Comparison of ENCODE assay signal across 24 cellular contexts in the genomic region with DNA sequence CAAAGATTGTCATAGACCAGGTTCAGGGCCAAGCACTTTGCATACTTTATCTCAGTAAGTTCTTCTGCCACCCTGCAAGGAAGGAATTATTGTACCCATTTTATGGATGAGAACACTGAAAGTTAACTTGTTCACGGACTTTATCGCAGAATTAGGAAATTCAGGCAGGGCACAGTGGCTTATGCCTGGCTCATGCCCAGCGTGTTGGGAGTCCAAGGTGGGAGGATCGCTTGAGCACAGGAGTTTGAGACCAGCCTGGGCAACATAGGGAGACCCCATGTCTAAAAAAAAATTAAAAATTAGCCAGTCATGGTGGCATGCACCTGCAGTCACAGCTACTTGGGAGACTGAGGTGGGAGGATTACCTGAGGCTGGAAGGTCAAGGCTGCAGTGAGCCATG.
"Had no signal": no experiment of that assay in that cellular context is flagged by ENCODE, and none has a peak within 500 bp of the region (broad histone marks: within the 10 kb centered on the region; RNA-seq: fewer than 3 reads in every experiment).

No MANE protein-coding gene starts in this region.

- H3K9me3 Mint-ChIP-seq: immature natural killer cell; naive thymus-derived CD8-positive, alpha-beta T cell; stimulated activated memory B cell treated with anti-CD40 and anti-IgM and Interleukin-4, amounts not matched to agents 10 μg/mL and 1 μg/mL and 100 μg/mL, for 72 hours; stimulated activated naive CD8-positive, alpha-beta T cell treated with anti-CD3 and anti-CD28 coated beads, Interleukin-15, amount 100 ng/mL, for 72 hours; type B pancreatic cell had no signal

- H3K27ac Mint-ChIP-seq: immature natural killer cell; naive thymus-derived CD8-positive, alpha-beta T cell; nephron progenitor cell; progenitor cell of endocrine pancreas; stimulated activated memory B cell treated with anti-CD40 and anti-IgM and Interleukin-4, amounts not matched to agents 10 μg/mL and 1 μg/mL and 100 μg/mL, for 72 hours; stimulated activated naive CD8-positive, alpha-beta T cell treated with anti-CD3 and anti-CD28 coated beads, Interleukin-15, amount 100 ng/mL, for 72 hours; type B pancreatic cell had no signal

- H3K4me3 Mint-ChIP-seq: immature natural killer cell; naive thymus-derived CD8-positive, alpha-beta T cell; nephron progenitor cell; stimulated activated memory B cell treated with anti-CD40 and anti-IgM and Interleukin-4, amounts not matched to agents 10 μg/mL and 1 μg/mL and 100 μg/mL, for 72 hours; stimulated activated naive CD8-positive, alpha-beta T cell treated with anti-CD3 and anti-CD28 coated beads, Interleukin-15, amount 100 ng/mL, for 72 hours; type B pancreatic cell had no signal

- FAIRE-seq: islet of Langerhans, kidney, small intestine had no signal

- H3K36me3 ChIP-seq: left lung, lower lobe of right lung, ovary, right atrium auricular region, spleen, uterus had no signal

- H3K27ac ChIP-seq: left lung, lower lobe of right lung, ovary, right atrium auricular region, spleen, tibial nerve, uterus had no signal

- ATAC-seq: left colon; left lung; lower lobe of right lung; naive thymus-derived CD8-positive, alpha-beta T cell; sciatic nerve; stimulated activated memory B cell treated with anti-CD40 and anti-IgM and Interleukin-4, amounts not matched to agents 10 μg/mL and 1 μg/mL and 100 μg/mL, for 72 hours; stimulated activated naive CD8-positive, alpha-beta T cell treated with anti-CD3 and anti-CD28 coated beads, Interleukin-15, amount 100 ng/mL, for 72 hours had no signal

- H3K36me3 Mint-ChIP-seq: naive thymus-derived CD8-positive, alpha-beta T cell; stimulated activated memory B cell treated with anti-CD40 and anti-IgM and Interleukin-4, amounts not matched to agents 10 μg/mL and 1 μg/mL and 100 μg/mL, for 72 hours; type B pancreatic cell had no signal

- H3K27me3 ChIP-seq: left lung, ovary, right atrium auricular region, spleen, tibial nerve, uterus had no signal

- H3K4me3 ChIP-seq: left lung, lower lobe of right lung, ovary, right atrium auricular region, spleen, tibial nerve, uterus had no signal

- H3K4me1 ChIP-seq: left lung, lower lobe of right lung, right atrium auricular region, spleen, tibial nerve, uterus had no signal

- H3K4me1 Mint-ChIP-seq: immature natural killer cell; naive thymus-derived CD8-positive, alpha-beta T cell; stimulated activated memory B cell treated with anti-CD40 and anti-IgM and Interleukin-4, amounts not matched to agents 10 μg/mL and 1 μg/mL and 100 μg/mL, for 72 hours had no signal

- DNase-seq: hypothalamus; immature natural killer cell; kidney; left colon; left lung; lower lobe of right lung; mammary epithelial cell; naive thymus-derived CD8-positive, alpha-beta T cell; nephron progenitor cell; ovary; small intestine; spleen; stimulated activated CD4-positive, alpha-beta T cell treated with anti-CD3 and anti-CD28 coated beads, Interleukin-4, amount 100 ng/mL, for 24 hours; stimulated activated naive CD4-positive, alpha-beta T cell treated with Interleukin-2 at 50 U/mL for 16 hours; stimulated activated naive CD8-positive, alpha-beta T cell treated with anti-CD3 and anti-CD28 coated beads, Interleukin-15, amount 100 ng/mL, for 72 hours; substantia nigra; uterus had no signal

- H3K27me3 Mint-ChIP-seq: stimulated activated naive CD8-positive, alpha-beta T cell treated with anti-CD3 and anti-CD28 coated beads, Interleukin-15, amount 100 ng/mL, for 72 hours had no signal

- H3K9me3 ChIP-seq: left lung, lower lobe of right lung, ovary, right atrium auricular region, spleen, tibial nerve, uterus had no signal
